In genomic region chr5:165525268-165525667, GRCh38 we compare ENCODE assay signal across 17 cellular contexts.
DNase-seq lines count a peak whose midpoint lies in the region; ATAC-seq lines count a peak whose summit lies in the region.
"Had no signal": no experiment of that assay in that cellular context is flagged by ENCODE, and none has a peak within 500 bp of the region (broad histone marks: within the 10 kb centered on the region; RNA-seq: fewer than 3 reads in every experiment).

No MANE protein-coding gene starts in this region.

- DNase-seq in ELR (ENCODE audit: low read depth), result peak; percentile 1
- peak; percentile 89 for DNase-seq in NCI-H226
- DNase-seq in astrocyte of the hippocampus (ENCODE audit: low read depth, low spot score), result peak; percentile 64
- DNase-seq in glomerular visceral epithelial cell (ENCODE audit: extremely low spot score), result peak; percentile 28
- no peak for DNase-seq in stimulated activated CD4-positive, alpha-beta T cell treated with anti-CD3 and anti-CD28 coated beads, Interleukin-12 subunit alpha, Interleukin-12 subunit beta, amount 100 ng/mL, for 4 hours
- no peak for DNase-seq in activated naive CD4-positive, alpha-beta T cell (lab: John Stamatoyannopoulos, UW)
- no peak for DNase-seq in GM19238 (ENCODE audit: insufficient read length, low spot score)
- DNase-seq: activated B cell treated with CpG ODN at 0.5 μM for 24 hours; amygdala; cortex of kidney; left lung; NCI-H187; NCI-H510A; pancreas; stimulated activated naive CD4-positive, alpha-beta T cell; T-cell had no signal

- ATAC-seq in GM18868 (IDR thresholded peaks at IDR 0.05; ENCODE audit: unreplicated experiment), result no peak
- ATAC-seq: left lung, pancreas, T-cell had no signal

Comparison
In these comparisons a context has a peak if more than half of its experiments do, and no peak if none do; other contexts are left out.
1. DNase-seq: peak in ELR (single experiment), NCI-H226 (single experiment), astrocyte of the hippocampus (single experiment) and glomerular visceral epithelial cell (single experiment); none in stimulated activated CD4-positive, alpha-beta T cell treated with anti-CD3 and anti-CD28 coated beads, Interleukin-12 subunit alpha, Interleukin-12 subunit beta, amount 100 ng/mL, for 4 hours (single experiment), activated naive CD4-positive, alpha-beta T cell (0 of 4) and GM19238 (single experiment).